ENCODE assay signal across 10 cellular contexts in the genomic region with DNA sequence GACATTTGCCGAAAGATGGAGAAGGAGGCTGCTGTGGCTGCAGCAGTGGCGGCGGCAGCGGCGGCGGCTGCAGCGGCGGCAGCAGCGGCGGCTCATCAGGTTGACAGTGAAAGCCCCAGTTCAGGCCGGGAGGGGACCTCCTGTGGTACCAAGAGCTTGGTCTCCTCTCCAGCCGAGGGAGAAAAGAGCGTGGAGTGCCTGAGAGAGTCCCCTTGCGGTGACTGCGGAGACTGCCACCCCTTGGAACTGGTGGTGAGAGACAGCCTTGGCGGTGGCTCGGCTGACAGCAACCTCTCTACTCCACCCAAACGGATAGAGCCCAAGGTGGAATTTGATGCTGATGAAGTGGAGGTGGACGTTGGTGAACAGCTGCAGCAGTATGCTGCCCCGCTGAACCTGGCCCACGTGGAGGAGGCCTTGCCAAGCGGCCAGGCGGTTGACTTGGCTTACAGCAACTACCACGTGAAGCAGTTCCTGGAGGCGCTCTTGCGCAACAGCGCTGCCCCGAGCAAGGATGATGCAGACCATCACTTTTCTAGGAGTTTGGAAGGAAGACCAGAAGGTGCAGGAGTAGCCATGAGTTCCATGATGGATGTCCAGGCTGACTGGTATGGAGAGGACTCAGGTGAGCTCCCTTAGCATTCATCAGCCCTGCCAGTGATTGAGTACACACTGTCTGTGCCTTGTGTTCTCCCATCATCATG. TPM values are rescaled to one million over a fixed set of nuclear protein-coding genes. Genes with fewer than 3 reads are reported as not detected.
DNase-seq lines count a peak whose midpoint lies in the region; ATAC-seq and TF ChIP-seq lines count a peak whose summit lies in the region.
"Had no signal": no experiment of that assay in that cellular context is flagged by ENCODE, and none has a peak within 500 bp of the region (broad histone marks: within the 10 kb centered on the region; RNA-seq: fewer than 3 reads in every experiment).

No MANE protein-coding gene starts in this region.

- no peak overlapping the region for H3K4me2 ChIP-seq in trophoblast cell (ENCODE audit: low read length)

- DNase-seq in activated CD4-positive, alpha-beta T cell treated with anti-CD3 and anti-CD28 coated beads for 48 hours = peak; percentile 53
- DNase-seq in activated CD4-positive, alpha-beta T cell treated with anti-CD3 and anti-CD28 coated beads, Interleukin-2, amount 50 U/mL, for 48 hours = no peak
- DNase-seq in KBM-7 = peak; percentile 86
- DNase-seq in fibroblast of villous mesenchyme (ENCODE audit: low read depth) = peak; percentile 5
- DNase-seq in trophoblast cell = peak; percentile 71 to 74
- DNase-seq in NCI-H524 treated with DMSO at 0.1 percent for 48 hours (lab: John Stamatoyannopoulos, UW) = no peak
- no peak for DNase-seq in ovary

- H3K4me3 ChIP-seq in fibroblast of villous mesenchyme (ENCODE audit: low read depth, low read length) (no peak overlapping the region), trophoblast cell (ENCODE audit: low read depth, low read length) (no peak overlapping the region), ovary (no peak overlapping the region)
- H3K4me3 ChIP-seq: SK-N-MC had no signal

- H3K36me3 ChIP-seq in trophoblast cell (ENCODE audit: control insufficient read depth in 1 of 2, insufficient read depth in 2 of 2, low read length in 2 of 2) (peaks cover 0 to 3% of the 10 kb centered on the region in 2 experiments), ovary (no peaks in the 10 kb centered on the region)

- TF ChIP-seq POLR2A in ovary (IDR thresholded peaks at IDR 0.05) = no peak

- no peak overlapping the region for H3K18ac ChIP-seq in trophoblast cell (ENCODE audit: low read length)

- no peak overlapping the region for H4K12ac ChIP-seq in trophoblast cell (ENCODE audit: low read depth, low read length)

- no peak overlapping the region for H3K23ac ChIP-seq in trophoblast cell (ENCODE audit: low read length)

- no peak overlapping the region for H2AFZ ChIP-seq in trophoblast cell (ENCODE audit: insufficient read depth, low read length, poor library complexity)

- no peak overlapping the region for H2BK120ac ChIP-seq in trophoblast cell (ENCODE audit: insufficient read depth, low read length, poor library complexity)

- H3K9me3 ChIP-seq in trophoblast cell (ENCODE audit: insufficient read depth, low read depth, low read length) (no peaks in the 10 kb centered on the region), ovary (no peaks in the 10 kb centered on the region)

- no peak overlapping the region for H3K27ac ChIP-seq in trophoblast cell (ENCODE audit: low read depth, low read length)
- H3K27ac ChIP-seq in ovary = no peak overlapping the region
- H3K27ac ChIP-seq: SK-N-MC had no signal

- no peaks in the 10 kb centered on the region for H3K79me2 ChIP-seq in trophoblast cell (ENCODE audit: control insufficient read depth, insufficient read depth, low read length, poor library complexity)

- WGBS in trophoblast cell (ENCODE audit: extremely low coverage, insufficient coverage, insufficient read length) = no CpG with 5 or more reads among the region's 28 CpGs
- WGBS in ovary, 3 donors = 78 to 85% (median 82%) methylated on average over 28 of the region's 28 CpGs

- H3K27me3 ChIP-seq in trophoblast cell (ENCODE audit: insufficient read depth, low read length) (no peaks in the 10 kb centered on the region), ovary (no peaks in the 10 kb centered on the region)

- no peaks in the 10 kb centered on the region for H3K79me1 ChIP-seq in trophoblast cell (ENCODE audit: low read length)

- H3K14ac ChIP-seq in trophoblast cell (ENCODE audit: low read length) = no peak overlapping the region

- H2BK12ac ChIP-seq in trophoblast cell (ENCODE audit: low read length) = no peak overlapping the region

- no peak for ATAC-seq in GM18868 (IDR thresholded peaks at IDR 0.05; ENCODE audit: unreplicated experiment)
- ATAC-seq: HCT116 had no signal

- no peak overlapping the region for H4K8ac ChIP-seq in trophoblast cell (ENCODE audit: low read depth, low read length)

- H2AK5ac ChIP-seq in trophoblast cell (ENCODE audit: low read length) = no peak overlapping the region

- no peak for TF ChIP-seq EP300 in ovary (IDR thresholded peaks at IDR 0.05)

- in situ Hi-C loops in KBM-7 (cut with MboI; ENCODE audit: low pct_unique_long_range_greater_than_20kb, low sequenced_read_pairs) = no loop called here

- no peak overlapping the region for H3K9ac ChIP-seq in trophoblast cell (ENCODE audit: low read length)

- H3K4ac ChIP-seq in trophoblast cell (ENCODE audit: low read depth, low read length) = no peak overlapping the region

- TF ChIP-seq CTCF in fibroblast of villous mesenchyme (IDR thresholded peaks at IDR 0.05; ENCODE audit: insufficient read depth, low read depth, low read length) (peak; percentile 26), ovary (IDR thresholded peaks at IDR 0.05) (no peak)

- intact Hi-C loops in ovary (cut with DNase I) = no loop called here

- no peak overlapping the region for H4K91ac ChIP-seq in trophoblast cell (ENCODE audit: low read depth, low read length)

- no peak overlapping the region for H2BK5ac ChIP-seq in trophoblast cell (ENCODE audit: low read depth, low read length, poor library complexity)

- H3K4me1 ChIP-seq in trophoblast cell (ENCODE audit: control insufficient read depth in 1 of 2, insufficient read depth in 2 of 2, low read length in 2 of 2) = no peaks in the 10 kb centered on the region
- no peaks in the 10 kb centered on the region for H3K4me1 ChIP-seq in ovary (ENCODE audit: insufficient read depth)

RNA-seq across cellular contexts. Expression of a gene that starts 6.3 kb away (rescaled TPM):
- not detected in 2 replicates for total RNA-seq in fibroblast of villous mesenchyme
- polyA plus RNA-seq in trophoblast cell (2013) = 0.69 and 0.79 TPM in 2 replicates
- under 1 TPM; under 0.01 to 0.18 (median 0.10) TPM for total RNA-seq in ovary
- under 1 TPM; 0.04 to 0.10 TPM for polyA plus RNA-seq in ovary

Comparison
In these comparisons a context has a peak if more than half of its experiments do, and no peak if none do; other contexts are left out.
1. DNase-seq: peak in activated CD4-positive, alpha-beta T cell treated with anti-CD3 and anti-CD28 coated beads for 48 hours (single experiment), KBM-7 (single experiment), fibroblast of villous mesenchyme (single experiment) and trophoblast cell (2 of 2); none in activated CD4-positive, alpha-beta T cell treated with anti-CD3 and anti-CD28 coated beads, Interleukin-2, amount 50 U/mL, for 48 hours (0 of 2), NCI-H524 treated with DMSO at 0.1 percent for 48 hours (single experiment) and ovary (0 of 5).